In the genomic region with DNA sequence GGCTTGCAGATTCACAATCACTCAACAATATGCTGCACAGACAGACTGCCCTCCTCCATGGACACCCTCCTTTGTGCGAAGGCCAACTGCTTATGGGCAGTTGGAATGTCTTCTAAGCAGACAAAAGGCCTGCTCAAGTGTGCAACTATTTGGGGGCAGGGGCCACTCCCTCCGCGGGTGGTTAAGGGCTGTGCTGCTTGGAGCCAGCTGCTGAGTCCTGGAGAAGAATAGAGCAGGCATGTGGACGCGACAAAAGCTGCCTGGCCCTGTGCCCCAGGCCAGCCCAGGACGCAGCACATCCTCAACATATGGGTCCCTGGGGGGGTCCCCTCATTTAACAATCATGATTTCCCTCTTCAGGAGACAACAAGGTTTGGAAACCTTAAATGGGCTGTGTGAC, we compare ENCODE assay signal across 15 cellular contexts.
"Had no signal": no experiment of that assay in that cellular context is flagged by ENCODE, and none has a peak within 500 bp of the region (broad histone marks: within the 10 kb centered on the region; RNA-seq: fewer than 3 reads in every experiment).

No MANE protein-coding gene starts in this region.

- H3K9me3 ChIP-seq: heart left ventricle, left lung, mucosa of descending colon, neutrophil, right atrium auricular region, tibial artery, uterus had no signal

- H3K27me3 ChIP-seq: uterus had no signal

- H3K36me3 ChIP-seq: heart left ventricle, left lung, neutrophil, right atrium auricular region, tibial artery, uterus had no signal

- H3K27ac ChIP-seq: heart left ventricle, left lung, neutrophil, right atrium auricular region, tibial artery, uterus had no signal

- H3K27ac Mint-ChIP-seq: activated naive CD8-positive, alpha-beta T cell treated with anti-CD3 and anti-CD28 coated beads for 36 hours had no signal

- ATAC-seq: activated CD4-positive, CD25-positive, alpha-beta regulatory T cell treated with anti-CD3 and anti-CD28 coated beads, Interleukin-2, amount 50 U/mL, for 24 hours; heart left ventricle; left lung; mucosa of descending colon had no signal

- H3K4me3 ChIP-seq: heart left ventricle, left lung, mucosa of descending colon, right atrium auricular region, smooth muscle cell, tibial artery, uterus had no signal

- DNase-seq: activated CD4-positive, alpha-beta T cell treated with anti-CD3 and anti-CD28 coated beads, Interleukin-2, amount 50 U/mL, for 48 hours; activated gamma-delta T cell; activated naive CD8-positive, alpha-beta T cell treated with anti-CD3 and anti-CD28 coated beads for 36 hours; activated T-cell treated with anti-CD3 and anti-CD28 coated beads, Interleukin-2, amount 50 U/mL, for 48 hours; foreskin melanocyte; heart left ventricle; islet precursor cell; mucosa of descending colon; tibial artery; uterus had no signal

- H3K4me1 ChIP-seq: uterus had no signal

- H3K9me3 Mint-ChIP-seq: activated naive CD8-positive, alpha-beta T cell treated with anti-CD3 and anti-CD28 coated beads for 36 hours had no signal

- H3K4me3 Mint-ChIP-seq: activated naive CD8-positive, alpha-beta T cell treated with anti-CD3 and anti-CD28 coated beads for 36 hours had no signal
